ENCODE assay signal across 20 cellular contexts in genomic region chr20:40805592-40805991, GRCh38.
"Had no signal": no experiment of that assay in that cellular context is flagged by ENCODE, and none has a peak within 500 bp of the region (broad histone marks: within the 10 kb centered on the region; RNA-seq: fewer than 3 reads in every experiment).

No MANE protein-coding gene starts in this region.

- FAIRE-seq: RCC 7860 had no signal

- DNase-seq: Karpas-422, KG1, MM.1S, NCI-H1092 treated with DMSO at 0.1 percent for 48 hours, NCI-H1436, NCI-H187, NCI-H2029, NCI-H2081 treated with DMSO at 0.1 percent for 48 hours, NCI-H2171, NCI-H226, NCI-H446, NCI-H510A, NCI-H524 treated with DMSO at 0.1 percent for 48 hours, NCI-H69, NCI-H774, RPMI8226, SHP77 had no signal

- H3K27ac ChIP-seq: HL-60 had no signal

- ATAC-seq: SK-N-SH treated with all-trans-retinoic acid at 6 μM for 48 hours had no signal
